2 cellular contexts compared by ENCODE assay signal in the genomic region with DNA sequence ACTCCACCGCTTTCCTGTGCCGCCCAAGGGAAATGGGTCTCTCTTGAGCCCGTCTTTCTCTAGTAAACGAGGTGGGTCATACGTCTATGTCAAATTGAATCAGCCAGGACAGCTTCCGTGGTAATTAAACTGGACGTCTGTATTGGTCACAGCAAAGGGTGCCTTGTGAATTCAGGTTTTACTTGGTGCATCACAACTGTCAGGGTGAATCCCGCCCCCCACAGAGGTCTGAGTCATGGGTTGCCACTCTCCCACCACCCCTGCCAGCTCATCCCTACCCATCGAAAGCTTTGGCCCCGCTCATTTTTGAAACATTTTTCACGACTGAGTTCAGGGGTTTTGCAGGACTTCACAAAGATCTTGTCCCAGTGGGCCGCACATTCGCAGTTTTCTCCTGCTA.
TF ChIP-seq lines count a peak whose summit lies in the region.

No MANE protein-coding gene starts in this region.

TF ChIP-seq in WTC11, 78 proteins besides CTCF, POLR2A, EP300 and RAD21:
- TF ChIP-seq NR3C1 (CRISPR knock-in tag; conservative IDR thresholded peaks at IDR 0.05; ENCODE audit: low read depth): no peak
- TF ChIP-seq ZNF138 (CRISPR knock-in tag; conservative IDR thresholded peaks at IDR 0.05): no peak
- no peak for TF ChIP-seq GTF2I (CRISPR knock-in tag; conservative IDR thresholded peaks at IDR 0.05)
- TF ChIP-seq ATF3 (CRISPR knock-in tag; conservative IDR thresholded peaks at IDR 0.05): no peak
- TF ChIP-seq ZNF263 (CRISPR knock-in tag; IDR thresholded peaks at IDR 0.05; ENCODE audit: low read depth): no peak
- TF ChIP-seq, protein P1, sequence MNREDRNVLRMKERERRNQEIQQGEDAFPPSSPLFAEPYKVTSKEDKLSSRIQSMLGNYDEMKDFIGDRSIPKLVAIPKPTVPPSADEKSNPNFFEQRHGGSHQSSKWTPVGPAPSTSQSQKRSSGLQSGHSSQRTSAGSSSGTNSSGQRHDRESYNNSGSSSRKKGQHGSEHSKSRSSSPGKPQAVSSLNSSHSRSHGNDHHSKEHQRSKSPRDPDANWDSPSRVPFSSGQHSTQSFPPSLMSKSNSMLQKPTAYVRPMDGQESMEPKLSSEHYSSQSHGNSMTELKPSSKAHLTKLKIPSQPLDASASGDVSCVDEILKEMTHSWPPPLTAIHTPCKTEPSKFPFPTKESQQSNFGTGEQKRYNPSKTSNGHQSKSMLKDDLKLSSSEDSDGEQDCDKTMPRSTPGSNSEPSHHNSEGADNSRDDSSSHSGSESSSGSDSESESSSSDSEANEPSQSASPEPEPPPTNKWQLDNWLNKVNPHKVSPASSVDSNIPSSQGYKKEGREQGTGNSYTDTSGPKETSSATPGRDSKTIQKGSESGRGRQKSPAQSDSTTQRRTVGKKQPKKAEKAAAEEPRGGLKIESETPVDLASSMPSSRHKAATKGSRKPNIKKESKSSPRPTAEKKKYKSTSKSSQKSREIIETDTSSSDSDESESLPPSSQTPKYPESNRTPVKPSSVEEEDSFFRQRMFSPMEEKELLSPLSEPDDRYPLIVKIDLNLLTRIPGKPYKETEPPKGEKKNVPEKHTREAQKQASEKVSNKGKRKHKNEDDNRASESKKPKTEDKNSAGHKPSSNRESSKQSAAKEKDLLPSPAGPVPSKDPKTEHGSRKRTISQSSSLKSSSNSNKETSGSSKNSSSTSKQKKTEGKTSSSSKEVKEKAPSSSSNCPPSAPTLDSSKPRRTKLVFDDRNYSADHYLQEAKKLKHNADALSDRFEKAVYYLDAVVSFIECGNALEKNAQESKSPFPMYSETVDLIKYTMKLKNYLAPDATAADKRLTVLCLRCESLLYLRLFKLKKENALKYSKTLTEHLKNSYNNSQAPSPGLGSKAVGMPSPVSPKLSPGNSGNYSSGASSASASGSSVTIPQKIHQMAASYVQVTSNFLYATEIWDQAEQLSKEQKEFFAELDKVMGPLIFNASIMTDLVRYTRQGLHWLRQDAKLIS (CRISPR knock-in tag; IDR thresholded peaks at IDR 0.05; ENCODE audit: borderline replicate concordance): no peak
- no peak for TF ChIP-seq ZBTB21 (CRISPR knock-in tag; IDR thresholded peaks at IDR 0.05; ENCODE audit: borderline replicate concordance)
- TF ChIP-seq AR (CRISPR knock-in tag; IDR thresholded peaks at IDR 0.05): no peak
- no peak for TF ChIP-seq ZBTB43 (CRISPR knock-in tag; IDR thresholded peaks at IDR 0.05)
- no peak for TF ChIP-seq E2F5 (CRISPR knock-in tag; IDR thresholded peaks at IDR 0.05)
TF ChIP-seq in WTC11: peak in this region for 0.

TF ChIP-seq in HepG2, 621 proteins besides CTCF, POLR2A, EP300 and RAD21 (continued from another document):
- no peak for TF ChIP-seq ZNF672 (CRISPR knock-in tag; IDR thresholded peaks at IDR 0.05)
- TF ChIP-seq ZNF749 (CRISPR knock-in tag; IDR thresholded peaks at IDR 0.05; ENCODE audit: borderline replicate concordance): no peak
- TF ChIP-seq TBX3 (IDR thresholded peaks at IDR 0.05; ENCODE audit: borderline replicate concordance): no peak
- no peak for TF ChIP-seq ZNF337 (CRISPR knock-in tag; IDR thresholded peaks at IDR 0.05; ENCODE audit: borderline replicate concordance, low read depth)
- no peak for TF ChIP-seq ZNF773 (CRISPR knock-in tag; IDR thresholded peaks at IDR 0.05; ENCODE audit: borderline replicate concordance)
- TF ChIP-seq MXI1 (IDR thresholded peaks at IDR 0.05; ENCODE audit: borderline replicate concordance, low read depth, low read length): no peak
- no peak for TF ChIP-seq MTA3 (CRISPR knock-in tag; IDR thresholded peaks at IDR 0.05)
- no peak for TF ChIP-seq NFE2L1 (CRISPR knock-in tag; IDR thresholded peaks at IDR 0.05; ENCODE audit: borderline replicate concordance)
- TF ChIP-seq POLR2G (IDR thresholded peaks at IDR 0.05; ENCODE audit: low read depth, low read length): no peak
- no peak for TF ChIP-seq ZNF3 (CRISPR knock-in tag; IDR thresholded peaks at IDR 0.05)
